14 cellular contexts compared by ENCODE assay signal in the genomic region with DNA sequence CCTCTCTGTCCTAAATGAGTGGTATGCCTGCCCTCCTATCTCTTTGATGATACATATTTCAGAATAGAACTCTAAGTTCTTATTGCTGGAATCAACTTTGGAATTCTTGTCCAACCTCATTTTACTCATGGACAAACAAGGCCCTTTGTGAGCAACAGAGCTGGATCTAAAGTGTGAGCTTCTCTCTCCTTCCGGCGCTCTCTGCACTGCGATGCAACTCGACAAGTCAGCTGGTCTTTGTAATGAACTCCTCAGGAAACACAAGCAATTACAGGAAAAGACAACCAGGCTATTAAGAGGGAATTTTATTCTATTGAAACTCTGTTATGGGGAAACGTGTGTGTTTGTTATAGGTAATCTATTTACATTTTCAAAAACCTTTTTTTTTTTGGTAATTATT. TPM values are rescaled to one million over a fixed set of nuclear protein-coding genes. Genes with fewer than 3 reads are reported as not detected.
DNase-seq lines count a peak whose midpoint lies in the region; TF ChIP-seq lines count a peak whose summit lies in the region.
"Had no signal": no experiment of that assay in that cellular context is flagged by ENCODE, and none has a peak within 500 bp of the region (broad histone marks: within the 10 kb centered on the region; RNA-seq: fewer than 3 reads in every experiment).

No MANE protein-coding gene starts in this region.

- H3K27ac Mint-ChIP-seq in mesothelial cell of epicardium: no peak overlapping the region
- H3K27ac Mint-ChIP-seq: activated B cell treated with CpG ODN at 0.5 μM for 24 hours had no signal

- H3K27me3 ChIP-seq in iPS-20b (ENCODE audit: insufficient read depth, low read length): no peaks in the 10 kb centered on the region

- H3K36me3 ChIP-seq in iPS-20b (ENCODE audit: insufficient read depth, low read depth, low read length): no peaks in the 10 kb centered on the region
- H3K36me3 ChIP-seq: tibial artery had no signal

- no peak overlapping the region for H3K4me3 ChIP-seq in iPS-20b (ENCODE audit: low read length)
- H3K4me3 ChIP-seq: tibial artery had no signal

- H3K9ac ChIP-seq in iPS-20b (ENCODE audit: low read depth, low read length): peak overlapping the region; percentile 27; the same call in 1 of the 2 replicates
- H3K9ac ChIP-seq: SK-N-SH had no signal

- TF ChIP-seq CTCF in mesothelial cell of epicardium (IDR thresholded peaks at IDR 0.05; ENCODE audit: unreplicated experiment): no peak

- no peaks in the 10 kb centered on the region for H3K36me3 Mint-ChIP-seq in mesothelial cell of epicardium

- H3K27me3 Mint-ChIP-seq in mesothelial cell of epicardium (ENCODE audit: low read depth): no peaks in the 10 kb centered on the region
- H3K27me3 Mint-ChIP-seq: activated B cell treated with CpG ODN at 0.5 μM for 24 hours had no signal

- no peaks in the 10 kb centered on the region for H3K4me1 Mint-ChIP-seq in mesothelial cell of epicardium

- no peaks in the 10 kb centered on the region for H3K9me3 ChIP-seq in iPS-20b (ENCODE audit: insufficient read depth, low read depth, low read length)
- H3K9me3 ChIP-seq: SK-N-SH, tibial artery had no signal

- H3K4me3 Mint-ChIP-seq in mesothelial cell of epicardium: no peak overlapping the region
- H3K4me3 Mint-ChIP-seq: activated B cell treated with CpG ODN at 0.5 μM for 24 hours had no signal

- DNase-seq in NCI-H146 (lab: John Stamatoyannopoulos, UW) (peak; percentile 11), NCI-H146 treated with DMSO at 0.1 percent for 48 hours (lab: John Stamatoyannopoulos, UW; ENCODE audit: unreplicated experiment) (no peak), NCI-H774 (lab: John Stamatoyannopoulos, UW) (peak; percentile 23), retina (peak; percentile 33), islet precursor cell (no peak), iPS-NIHi7 (ENCODE audit: extremely low spot score) (no peak), mesothelial cell of epicardium (ENCODE audit: low spot score in 2 of 2, unreplicated experiment in 2 of 2) (no peak)
- DNase-seq: activated B cell treated with CpG ODN at 0.5 μM for 24 hours; COR-L47; NCI-H1092 treated with DMSO at 0.1 percent for 48 hours; SK-N-SH; stimulated activated CD4-positive, alpha-beta T cell treated with anti-CD3 and anti-CD28 coated beads, Interleukin-12 subunit alpha, Interleukin-12 subunit beta, amount 100 ng/mL, for 4 hours; tibial artery had no signal

- no peaks in the 10 kb centered on the region for H3K9me3 Mint-ChIP-seq in mesothelial cell of epicardium
- H3K9me3 Mint-ChIP-seq: activated B cell treated with CpG ODN at 0.5 μM for 24 hours had no signal

- no peak overlapping the region for H3K27ac ChIP-seq in iPS-20b (ENCODE audit: low read length)
- H3K27ac ChIP-seq: tibial artery had no signal

- peaks cover 3% of the 10 kb centered on the region; the same call in 1 of the 2 replicates for H3K4me1 ChIP-seq in iPS-20b (ENCODE audit: insufficient read depth, low read length)
- H3K4me1 ChIP-seq: tibial artery had no signal

RNA-seq across cellular contexts. Expression of gene NRROS, which starts 20.3 kb away (rescaled TPM):
- 0.72 to 1.3 TPM (median 0.93 TPM) in 3 replicates for total RNA-seq in mesothelial cell of epicardium

RNA-seq across cellular contexts. Expression of gene FBXO45, which starts 50.8 kb away (rescaled TPM):
- 9.1 to 9.4 TPM (median 9.4 TPM) in 3 replicates for total RNA-seq in mesothelial cell of epicardium

RNA-seq across cellular contexts. Expression of gene WDR53, which starts 50.9 kb away (rescaled TPM):
- 12.3 to 15.7 TPM (median 13.4 TPM) in 3 replicates for total RNA-seq in mesothelial cell of epicardium

Comparison
In these comparisons a context has a peak if more than half of its experiments do, and no peak if none do; other contexts are left out.
1. DNase-seq: peak in NCI-H146 (single experiment), NCI-H774 (single experiment) and retina (single experiment); none in NCI-H146 treated with DMSO at 0.1 percent for 48 hours (single experiment), islet precursor cell (single experiment), iPS-NIHi7 (single experiment) and mesothelial cell of epicardium (0 of 2).